In the genomic region with DNA sequence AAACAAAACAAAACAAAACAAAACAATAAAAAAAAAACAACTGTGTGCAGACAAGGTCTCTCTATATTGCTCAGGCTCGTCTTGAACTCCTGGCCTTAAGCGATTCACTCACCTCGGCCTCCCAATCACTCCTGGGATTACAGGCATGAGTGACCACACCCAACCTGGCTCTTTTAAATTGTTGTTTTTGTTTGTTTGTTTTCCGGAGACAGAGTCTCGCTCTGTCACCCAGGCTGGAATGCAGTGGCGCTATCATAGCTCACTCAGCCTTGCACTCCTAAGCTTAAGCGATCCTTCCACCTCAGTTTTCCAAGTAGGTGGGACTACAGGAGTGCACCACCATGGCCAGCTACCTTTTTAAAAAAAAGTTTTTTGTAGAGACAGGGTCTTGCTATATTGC, we compare ENCODE assay signal across 25 cellular contexts.
"Had no signal": no experiment of that assay in that cellular context is flagged by ENCODE, and none has a peak within 500 bp of the region (broad histone marks: within the 10 kb centered on the region; RNA-seq: fewer than 3 reads in every experiment).

No MANE protein-coding gene starts in this region.

- H3K36me3 ChIP-seq: MG63, Peyer's patch, SJCRH30 had no signal

- H3K9me3 ChIP-seq: Peyer's patch, SJCRH30 had no signal

- DNase-seq: IMR-90, Karpas-422, KG1, MG63, NCI-H1092, NCI-H1105 treated with DMSO at 0.1 percent for 48 hours, NCI-H1417 treated with DMSO at 0.1 percent for 48 hours, NCI-H146, NCI-H1694 treated with DMSO at 0.1 percent for 48 hours, NCI-H1930, NCI-H2081, NCI-H2107, NCI-H2227 treated with DMSO at 0.1 percent for 48 hours, NCI-H446, NCI-H510A, NCI-H524 treated with DMSO at 0.1 percent for 48 hours, NCI-H69, NCI-H774, PC-9, Peyer's patch, SHP77 treated with DMSO at 0.1 percent for 48 hours, SJCRH30 had no signal

- ATAC-seq: HepG2, Right ventricle myocardium inferior, SK-N-SH treated with all-trans-retinoic acid at 6 μM for 48 hours had no signal

- H2AFZ ChIP-seq: PC-9 had no signal

- H3K27me3 ChIP-seq: MG63, Peyer's patch, SJCRH30 had no signal

- H3K27ac ChIP-seq: PC-9, Peyer's patch, SJCRH30 had no signal

- H3K4me1 ChIP-seq: Peyer's patch, SJCRH30 had no signal

- H3K4me3 ChIP-seq: MG63, PC-9, Peyer's patch, SJCRH30 had no signal

- H3K4me2 ChIP-seq: PC-9 had no signal
